Comparison of ENCODE assay signal across 25 cellular contexts in genomic region chr7:879706-880105, GRCh38. TPM values are rescaled to one million over a fixed set of nuclear protein-coding genes. Genes with fewer than 3 reads are reported as not detected.
DNase-seq lines count a peak whose midpoint lies in the region; ATAC-seq and TF ChIP-seq lines count a peak whose summit lies in the region.
"Had no signal": no experiment of that assay in that cellular context is flagged by ENCODE, and none has a peak within 500 bp of the region (broad histone marks: within the 10 kb centered on the region; RNA-seq: fewer than 3 reads in every experiment).

No MANE protein-coding gene starts in this region.

- peak overlapping the region in 2 of 3 donors; percentile 77 for H3K9ac ChIP-seq in skeletal muscle tissue (ENCODE audit: low read depth in 1 of 3, low read length in 3 of 3)

- H3K4me3 ChIP-seq in right atrium auricular region (no peak overlapping the region), adrenal gland (peak overlapping the region in 1 of 4 donors; percentile 8), right lobe of liver (no peak overlapping the region), skeletal muscle tissue (ENCODE audit: low read length in 3 of 3) (peak overlapping the region in 1 of 3 donors; percentile 23)
- H3K4me3 ChIP-seq: MG63, smooth muscle cell, tibial nerve had no signal

- H3K27ac ChIP-seq in right atrium auricular region: peak overlapping the region; percentile 68 to 88
- H3K27ac ChIP-seq in adrenal gland: peak overlapping the region in 3 of 5 donors; percentile 14 to 98 (median 87)
- H3K27ac ChIP-seq in right lobe of liver: peak overlapping the region in 2 of 3 donors; percentile 57 to 80
- H3K27ac ChIP-seq in skeletal muscle tissue (ENCODE audit: low read depth, low read length): peak overlapping the region; percentile 95

- intact Hi-C loops in left ventricle myocardium superior (cut with micrococcal nuclease) (loop anchor here (10.0 kb wide), 2 partner anchors 55 to 95 kb away; no protein-coding TSS in a partner anchor), adrenal gland (cut with DNase I) (loop anchor here in 1 of 2 donors (10.0 kb wide), 1 partner anchor 85 kb away; no protein-coding TSS in a partner anchor), right lobe of liver (cut with DNase I) (loop anchor here in 1 of 2 donors (10.0 kb wide), 1 partner anchor 555 kb away; no protein-coding TSS in a partner anchor)

- no peaks in the 10 kb centered on the region for H3K9me3 ChIP-seq in right atrium auricular region
- H3K9me3 ChIP-seq in adrenal gland (replicated peaks in 1 of 3): no peaks in the 10 kb centered on the region
- no peaks in the 10 kb centered on the region for H3K9me3 ChIP-seq in right lobe of liver
- no peaks in the 10 kb centered on the region for H3K9me3 ChIP-seq in skeletal muscle tissue (ENCODE audit: control insufficient read depth in 3 of 3, low read length in 3 of 3)
- H3K9me3 ChIP-seq: MG63, tibial nerve had no signal

- no peak for ATAC-seq in left ventricle myocardium superior
- ATAC-seq in right lobe of liver: no peak
- ATAC-seq: activated CD8-positive, alpha-beta T cell treated with anti-CD3 and anti-CD28 coated beads for 36 hours; activated naive CD4-positive, alpha-beta T cell treated with anti-CD3 and anti-CD28 coated beads, Interleukin-2, amount 50 U/mL, for 72 hours; GM12878; HCT116; Panc1 had no signal

- H3K36me3 ChIP-seq in right atrium auricular region (no peaks in the 10 kb centered on the region), adrenal gland (replicated peaks in 1 of 2) (no peaks in the 10 kb centered on the region), right lobe of liver (no peaks in the 10 kb centered on the region), skeletal muscle tissue (ENCODE audit: control insufficient read depth in 3 of 3, insufficient read depth in 3 of 3, low read length in 3 of 3) (peaks cover 2 to 5% (median 3%) of the 10 kb centered on the region in 3 donors)

- H3K4me1 ChIP-seq in right atrium auricular region: peaks cover 0 to 80% of the 10 kb centered on the region in 2 donors
- H3K4me1 ChIP-seq in adrenal gland (replicated peaks in 1 of 2): peaks cover 41 to 66% of the 10 kb centered on the region in 2 donors
- peaks cover 0 to 48% (median 21%) of the 10 kb centered on the region in 4 donors for H3K4me1 ChIP-seq in right lobe of liver
- peaks cover 49 to 75% (median 67%) of the 10 kb centered on the region in 3 donors for H3K4me1 ChIP-seq in skeletal muscle tissue (ENCODE audit: control insufficient read depth in 3 of 3, insufficient read depth in 3 of 3, low read length in 3 of 3)

- DNase-seq in right atrium auricular region (ENCODE audit: low spot score) (no peak), left ventricle myocardium superior (no peak), adrenal gland (peak in 2 of 7 donors; percentile 22 to 37), right lobe of liver (peak in 1 of 3 donors; percentile 42), HPDE6-E6E7 (ENCODE audit: extremely low spot score) (no peak), cerebellum (ENCODE audit: low spot score) (no peak), NCI-H69 (lab: John Stamatoyannopoulos, UW) (no peak)
- DNase-seq: ACHN; activated CD4-positive, CD25-positive, alpha-beta regulatory T cell; activated CD8-positive, alpha-beta T cell treated with anti-CD3 and anti-CD28 coated beads for 36 hours; aorta; EL; MG63; NCI-H1105 treated with DMSO at 0.1 percent for 48 hours; NCI-H2029; NCI-H524 treated with DMSO at 0.1 percent for 48 hours; SIG-M5; SW 1271 had no signal

- 64 to 78% (median 66%) methylated on average over 14 of the region's 14 CpGs for WGBS in adrenal gland, 4 donors
- WGBS in right lobe of liver (ENCODE audit: insufficient coverage, low coverage, low lambda C conversion rate, missing lambda C conversion rate): 66% methylated on average over 14 of the region's 14 CpGs

- TF ChIP-seq CTCF in right atrium auricular region (IDR thresholded peaks at IDR 0.05) (no peak), adrenal gland (IDR thresholded peaks at IDR 0.05) (no peak), right lobe of liver (IDR thresholded peaks at IDR 0.05) (no peak)

- TF ChIP-seq POLR2A in adrenal gland (IDR thresholded peaks at IDR 0.05) (no peak), right lobe of liver (IDR thresholded peaks at IDR 0.05) (no peak)

- H3K27me3 ChIP-seq in right atrium auricular region (no peaks in the 10 kb centered on the region), adrenal gland (no peaks in the 10 kb centered on the region), right lobe of liver (no peaks in the 10 kb centered on the region), skeletal muscle tissue (ENCODE audit: control insufficient read depth in 3 of 3, insufficient read depth in 3 of 3, low read length in 3 of 3) (no peaks in the 10 kb centered on the region)
- H3K27me3 ChIP-seq: MG63, tibial nerve had no signal

RNA-seq across cellular contexts. Expression of gene GET4, which starts 3.4 kb away (rescaled TPM):
- 10 to 100 TPM; 16.1 to 19.7 TPM for total RNA-seq in right atrium auricular region
- 20.6 TPM for total RNA-seq in left ventricle myocardium superior
- 100 to 1,000 TPM in 1 of 8 donors, 10 to 100 TPM in 7; 44.7 to 190 (median 69.1) TPM for total RNA-seq in adrenal gland
- 100 to 1,000 TPM in 2 of 3 donors, 10 to 100 TPM in 1; 38.3 to 166 (median 164) TPM for polyA plus RNA-seq in adrenal gland
- total RNA-seq in right lobe of liver: 10 to 100 TPM; 15.6 to 38.3 (median 28.3) TPM
- 25.1 TPM for total RNA-seq in skeletal muscle tissue
- total RNA-seq in cerebellum: 15.7 TPM

RNA-seq across cellular contexts. Expression of gene SUN1, which starts 47.4 kb away (rescaled TPM):
- total RNA-seq in right atrium auricular region (10 to 100 TPM; 84.4 to 97.5 TPM), left ventricle myocardium superior (186 TPM), adrenal gland (100 to 1,000 TPM in 4 of 8 donors, 10 to 100 TPM in 4; 79.1 to 122 (median 99.9) TPM), right lobe of liver (10 to 100 TPM; 33.4 to 54.0 (median 48.7) TPM), skeletal muscle tissue (180 TPM), cerebellum (291 TPM)
- polyA plus RNA-seq in adrenal gland: 100 to 1,000 TPM in 2 of 3 donors, 10 to 100 TPM in 1; 28.7 to 114 (median 105) TPM
